In the genomic region with DNA sequence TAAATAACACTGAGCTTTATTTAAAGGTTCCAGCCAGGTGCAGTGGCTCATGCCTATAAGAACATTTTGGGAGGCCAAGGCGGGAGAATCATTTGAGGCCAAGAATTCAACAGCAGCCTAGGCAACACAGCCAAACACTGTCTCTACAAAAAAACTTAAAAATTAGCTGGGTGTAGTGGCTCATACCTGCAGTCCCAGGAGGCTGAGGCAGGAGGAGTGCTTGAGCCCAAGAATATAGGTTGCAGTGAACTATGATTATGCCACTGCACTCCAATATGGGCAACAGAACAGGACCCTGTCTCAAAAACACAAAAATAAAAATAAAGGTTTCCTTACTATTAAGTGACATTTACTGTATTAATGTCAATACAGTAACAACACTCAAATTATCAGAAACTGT, we compare ENCODE assay signal across 1 cellular context.
TF ChIP-seq lines count a peak whose summit lies in the region.

No MANE protein-coding gene starts in this region.

TF ChIP-seq in IMR-90, 13 proteins besides CTCF, POLR2A, EP300 and RAD21:
- TF ChIP-seq, protein P1, sequence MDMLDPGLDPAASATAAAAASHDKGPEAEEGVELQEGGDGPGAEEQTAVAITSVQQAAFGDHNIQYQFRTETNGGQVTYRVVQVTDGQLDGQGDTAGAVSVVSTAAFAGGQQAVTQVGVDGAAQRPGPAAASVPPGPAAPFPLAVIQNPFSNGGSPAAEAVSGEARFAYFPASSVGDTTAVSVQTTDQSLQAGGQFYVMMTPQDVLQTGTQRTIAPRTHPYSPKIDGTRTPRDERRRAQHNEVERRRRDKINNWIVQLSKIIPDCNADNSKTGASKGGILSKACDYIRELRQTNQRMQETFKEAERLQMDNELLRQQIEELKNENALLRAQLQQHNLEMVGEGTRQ (IDR thresholded peaks at IDR 0.05; ENCODE audit: low read depth, low read length): no peak
- TF ChIP-seq MXI1 (IDR thresholded peaks at IDR 0.05; ENCODE audit: borderline replicate concordance, low read depth, low read length) (no peak), CHD1 (IDR thresholded peaks at IDR 0.05; ENCODE audit: low read depth, low read length) (no peak), NFE2L2 (IDR thresholded peaks at IDR 0.05; ENCODE audit: low read depth, low read length) (no peak), RCOR1 (IDR thresholded peaks at IDR 0.05; ENCODE audit: insufficient replicate concordance, low read length) (no peak), RFX5 (IDR thresholded peaks at IDR 0.05; ENCODE audit: low read depth, low read length) (no peak), SMC3 (IDR thresholded peaks at IDR 0.05; ENCODE audit: low read depth, low read length) (no peak), MAFK (IDR thresholded peaks at IDR 0.05; ENCODE audit: low read depth, low read length) (no peak), FOS (IDR thresholded peaks at IDR 0.05; ENCODE audit: low read depth, low read length) (no peak), BHLHE40 (IDR thresholded peaks at IDR 0.05; ENCODE audit: low read depth, low read length) (no peak), MAZ (IDR thresholded peaks at IDR 0.05; ENCODE audit: borderline replicate concordance, low read depth, low read length) (no peak), CEBPB (IDR thresholded peaks at IDR 0.05; ENCODE audit: low read depth, low read length) (no peak)
- TF ChIP-seq, protein P2, sequence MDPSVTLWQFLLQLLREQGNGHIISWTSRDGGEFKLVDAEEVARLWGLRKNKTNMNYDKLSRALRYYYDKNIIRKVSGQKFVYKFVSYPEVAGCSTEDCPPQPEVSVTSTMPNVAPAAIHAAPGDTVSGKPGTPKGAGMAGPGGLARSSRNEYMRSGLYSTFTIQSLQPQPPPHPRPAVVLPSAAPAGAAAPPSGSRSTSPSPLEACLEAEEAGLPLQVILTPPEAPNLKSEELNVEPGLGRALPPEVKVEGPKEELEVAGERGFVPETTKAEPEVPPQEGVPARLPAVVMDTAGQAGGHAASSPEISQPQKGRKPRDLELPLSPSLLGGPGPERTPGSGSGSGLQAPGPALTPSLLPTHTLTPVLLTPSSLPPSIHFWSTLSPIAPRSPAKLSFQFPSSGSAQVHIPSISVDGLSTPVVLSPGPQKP (IDR thresholded peaks at IDR 0.05; ENCODE audit: borderline replicate concordance, low read depth, low read length): no peak
